ENCODE assay signal across 14 cellular contexts in the genomic region with DNA sequence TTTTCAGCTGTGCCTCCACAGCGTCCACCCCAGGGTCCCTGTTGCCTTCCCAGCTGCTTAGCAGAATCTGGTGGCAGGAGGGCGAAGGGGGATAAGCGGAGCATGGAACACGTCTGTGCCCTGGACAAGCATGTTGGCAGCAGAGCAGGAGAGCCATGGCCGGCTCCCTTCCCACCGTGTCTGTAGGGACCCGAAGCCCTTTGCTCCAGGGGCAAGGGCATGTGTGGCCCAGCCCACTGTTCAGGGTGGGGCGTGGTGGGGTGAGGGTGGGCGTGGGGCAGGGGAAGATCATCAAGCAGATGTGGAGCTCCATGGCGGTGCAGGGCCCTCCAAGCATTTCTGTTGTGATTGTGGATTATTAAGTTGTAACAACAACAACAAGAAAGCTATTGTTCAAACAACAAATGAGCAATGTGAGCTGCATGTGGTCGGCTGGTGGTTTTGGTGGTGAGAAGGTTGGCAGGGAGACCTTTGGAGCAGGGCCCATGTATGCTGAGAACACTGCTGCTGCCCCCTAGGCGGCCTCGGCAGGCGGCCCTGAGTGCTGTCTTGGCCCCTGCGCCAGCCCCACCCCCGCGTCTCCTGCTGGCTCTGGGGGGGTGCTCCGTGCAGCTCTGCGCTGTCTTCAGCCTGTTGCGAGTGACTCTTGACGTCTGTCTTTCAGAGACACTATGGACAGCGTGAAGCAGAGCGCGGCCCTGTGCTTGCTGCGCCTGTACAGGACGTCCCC. TPM values are rescaled to one million over a fixed set of nuclear protein-coding genes. Genes with fewer than 3 reads are reported as not detected.
DNase-seq lines count a peak whose midpoint lies in the region; ATAC-seq, FAIRE-seq and TF ChIP-seq lines count a peak whose summit lies in the region.
"Had no signal": no experiment of that assay in that cellular context is flagged by ENCODE, and none has a peak within 500 bp of the region (broad histone marks: within the 10 kb centered on the region; RNA-seq: fewer than 3 reads in every experiment).

No MANE protein-coding gene starts in this region.

- H3K27ac ChIP-seq in PC-9 = no peak overlapping the region

- CTCF ChIA-PET in activated CD8-positive, alpha-beta memory T cell treated with anti-CD3 and anti-CD28 coated beads, Interleukin-2, amount 10 ng/mL, durations not matched to agents 7 days and 5 days (lab: Charles Lee) = no interaction called here
- CTCF ChIA-PET in PC-9 (lab: Charles Lee) = no interaction called here

- H3K27me3 Mint-ChIP-seq in activated CD8-positive, alpha-beta memory T cell treated with anti-CD3 and anti-CD28 coated beads, Interleukin-2, amount 10 ng/mL, durations not matched to agents 7 days and 5 days = no peaks in the 10 kb centered on the region
- H3K27me3 Mint-ChIP-seq in T-helper 2 cell treated with Interferon-gamma antibody and Interleukin-4, amounts not matched to agents 5 μg/mL and 100 μg/mL, for 36 hours (ENCODE audit: low read depth) = no peaks in the 10 kb centered on the region

- intact Hi-C loops in PC-9 (cut with micrococcal nuclease; ENCODE audit: unreplicated experiment) = no loop called here

- no peaks in the 10 kb centered on the region for H3K36me3 ChIP-seq in PC-9 (ENCODE audit: low read depth)

- no peak for FAIRE-seq in frontal cortex (lab: Jason Lieb, UNC)
- FAIRE-seq: colon had no signal

- no peak for TF ChIP-seq CTCF in PC-9 (conservative IDR thresholded peaks at IDR 0.05)

- no peaks in the 10 kb centered on the region for H3K9me3 ChIP-seq in PC-9 (ENCODE audit: insufficient read depth, low read depth)

- no peaks in the 10 kb centered on the region for H3K79me2 ChIP-seq in PC-9 (ENCODE audit: low read depth)

- POLR2A ChIA-PET in PC-9 (lab: Charles Lee; ENCODE audit: unreplicated experiment) = no interaction called here

- H3K36me3 Mint-ChIP-seq in activated CD8-positive, alpha-beta memory T cell treated with anti-CD3 and anti-CD28 coated beads, Interleukin-2, amount 10 ng/mL, durations not matched to agents 7 days and 5 days = peaks cover 7% of the 10 kb centered on the region
- peaks cover 7% of the 10 kb centered on the region for H3K36me3 Mint-ChIP-seq in T-helper 2 cell treated with Interferon-gamma antibody and Interleukin-4, amounts not matched to agents 5 μg/mL and 100 μg/mL, for 36 hours (ENCODE audit: low read depth)
- peaks cover 53% of the 10 kb centered on the region for H3K36me3 Mint-ChIP-seq in stimulated activated effector memory CD8-positive, alpha-beta T cell treated with anti-CD3 and anti-CD28 coated beads, Interleukin-12 subunit alpha, Interleukin-12 subunit beta, amount 100 ng/mL, for 72 hours
- H3K36me3 Mint-ChIP-seq: natural killer cell had no signal

- H4K20me1 ChIP-seq in PC-9 (ENCODE audit: insufficient read depth) = no peaks in the 10 kb centered on the region

- H3K4me3 ChIP-seq in PC-9 = no peak overlapping the region

- H3K9me3 Mint-ChIP-seq in activated CD8-positive, alpha-beta memory T cell treated with anti-CD3 and anti-CD28 coated beads, Interleukin-2, amount 10 ng/mL, durations not matched to agents 7 days and 5 days (ENCODE audit: low read depth) = no peaks in the 10 kb centered on the region
- H3K9me3 Mint-ChIP-seq in T-helper 2 cell treated with Interferon-gamma antibody and Interleukin-4, amounts not matched to agents 5 μg/mL and 100 μg/mL, for 36 hours = no peaks in the 10 kb centered on the region
- H3K9me3 Mint-ChIP-seq in stimulated activated effector memory CD8-positive, alpha-beta T cell treated with anti-CD3 and anti-CD28 coated beads, Interleukin-12 subunit alpha, Interleukin-12 subunit beta, amount 100 ng/mL, for 72 hours = no peaks in the 10 kb centered on the region
- H3K9me3 Mint-ChIP-seq: natural killer cell had no signal

- H3K27ac Mint-ChIP-seq in activated CD8-positive, alpha-beta memory T cell treated with anti-CD3 and anti-CD28 coated beads, Interleukin-2, amount 10 ng/mL, durations not matched to agents 7 days and 5 days = peak overlapping the region; percentile 35
- peak overlapping the region; percentile 58 for H3K27ac Mint-ChIP-seq in T-helper 2 cell treated with Interferon-gamma antibody and Interleukin-4, amounts not matched to agents 5 μg/mL and 100 μg/mL, for 36 hours
- H3K27ac Mint-ChIP-seq in stimulated activated effector memory CD8-positive, alpha-beta T cell treated with anti-CD3 and anti-CD28 coated beads, Interleukin-12 subunit alpha, Interleukin-12 subunit beta, amount 100 ng/mL, for 72 hours = peak overlapping the region; percentile 84
- H3K27ac Mint-ChIP-seq: natural killer cell had no signal

- H3K27me3 ChIP-seq in PC-9 (ENCODE audit: insufficient read depth, low read depth) = no peaks in the 10 kb centered on the region

- no peak for ATAC-seq in activated CD8-positive, alpha-beta memory T cell treated with anti-CD3 and anti-CD28 coated beads, Interleukin-2, amount 10 ng/mL, durations not matched to agents 7 days and 5 days
- peak; percentile 42 for ATAC-seq in stimulated activated effector memory CD8-positive, alpha-beta T cell treated with anti-CD3 and anti-CD28 coated beads, Interleukin-12 subunit alpha, Interleukin-12 subunit beta, amount 100 ng/mL, for 72 hours
- ATAC-seq in SK-N-SH treated with all-trans-retinoic acid at 6 μM for 48 hours (no peak; the same call in 2 of the 3 replicates), HG02763 (IDR thresholded peaks at IDR 0.05; ENCODE audit: unreplicated experiment) (no peak)

- H3F3A ChIP-seq in PC-9 (ENCODE audit: insufficient read depth, low read depth) = no peaks in the 10 kb centered on the region

- no peak overlapping the region for H3K4me3 Mint-ChIP-seq in activated CD8-positive, alpha-beta memory T cell treated with anti-CD3 and anti-CD28 coated beads, Interleukin-2, amount 10 ng/mL, durations not matched to agents 7 days and 5 days
- H3K4me3 Mint-ChIP-seq in T-helper 2 cell treated with Interferon-gamma antibody and Interleukin-4, amounts not matched to agents 5 μg/mL and 100 μg/mL, for 36 hours = no peak overlapping the region
- H3K4me3 Mint-ChIP-seq in stimulated activated effector memory CD8-positive, alpha-beta T cell treated with anti-CD3 and anti-CD28 coated beads, Interleukin-12 subunit alpha, Interleukin-12 subunit beta, amount 100 ng/mL, for 72 hours = no peak overlapping the region
- H3K4me3 Mint-ChIP-seq: natural killer cell had no signal

- H3K4me1 ChIP-seq in PC-9 (replicated peaks; ENCODE audit: insufficient read depth) = no peaks in the 10 kb centered on the region

- no peaks in the 10 kb centered on the region for H3K9me2 ChIP-seq in PC-9 (ENCODE audit: insufficient read depth)

- H3K4me2 ChIP-seq in PC-9 = no peak overlapping the region

- DNase-seq in activated CD8-positive, alpha-beta memory T cell treated with anti-CD3 and anti-CD28 coated beads, Interleukin-2, amount 10 ng/mL, durations not matched to agents 7 days and 5 days = no peak
- DNase-seq in activated CD8-positive, alpha-beta memory T cell treated with anti-CD3 and anti-CD28 coated beads, Interleukin-2, amount 50 U/mL, for 4 hours = no peak
- DNase-seq in T-helper 2 cell treated with Interferon-gamma antibody and Interleukin-4, amounts not matched to agents 5 μg/mL and 100 μg/mL, for 36 hours (ENCODE audit: low spot score) = no peak
- DNase-seq in frontal cortex (ENCODE audit: low spot score in 2 of 2) = peak; percentile 66 to 80
- no peak for DNase-seq in stimulated activated effector memory CD8-positive, alpha-beta T cell treated with anti-CD3 and anti-CD28 coated beads, Interleukin-12 subunit alpha, Interleukin-12 subunit beta, amount 100 ng/mL, for 72 hours (ENCODE audit: low spot score in 2 of 2)
- no peak for DNase-seq in PC-9
- DNase-seq: AML-193; natural killer cell; NCI-H526 treated with DMSO at 0.1 percent for 48 hours; stimulated activated CD4-positive, alpha-beta T cell treated with anti-CD3 and anti-CD28 coated beads, Interleukin-4, amount 100 ng/mL, for 1 hour had no signal

- H3K4me1 Mint-ChIP-seq in activated CD8-positive, alpha-beta memory T cell treated with anti-CD3 and anti-CD28 coated beads, Interleukin-2, amount 10 ng/mL, durations not matched to agents 7 days and 5 days = peaks cover 23% of the 10 kb centered on the region
- H3K4me1 Mint-ChIP-seq in T-helper 2 cell treated with Interferon-gamma antibody and Interleukin-4, amounts not matched to agents 5 μg/mL and 100 μg/mL, for 36 hours (ENCODE audit: low read depth) = peaks cover 10% of the 10 kb centered on the region
- H3K4me1 Mint-ChIP-seq in stimulated activated effector memory CD8-positive, alpha-beta T cell treated with anti-CD3 and anti-CD28 coated beads, Interleukin-12 subunit alpha, Interleukin-12 subunit beta, amount 100 ng/mL, for 72 hours = peaks cover 43% of the 10 kb centered on the region

- BruUV-seq in PC-9 (replicated peaks; lab: Mats Ljungman, UMichigan) = no TSS peak

- no peak overlapping the region for H2AFZ ChIP-seq in PC-9

TF ChIP-seq in SK-N-SH treated with all-trans-retinoic acid at 6 μM for 48 hours, 23 proteins besides CTCF, POLR2A, EP300 and RAD21 (continues in another document):
- TF ChIP-seq BACH2 (CRISPR knock-in tag; IDR thresholded peaks at IDR 0.05; ENCODE audit: borderline replicate concordance) (no peak), ZC3H10 (CRISPR knock-in tag; IDR thresholded peaks at IDR 0.05) (no peak), SNAI2 (CRISPR knock-in tag; IDR thresholded peaks at IDR 0.05) (no peak), ZFP3 (CRISPR knock-in tag; IDR thresholded peaks at IDR 0.05) (no peak), RARB (CRISPR knock-in tag; IDR thresholded peaks at IDR 0.05) (no peak)
- TF ChIP-seq, protein P1, sequence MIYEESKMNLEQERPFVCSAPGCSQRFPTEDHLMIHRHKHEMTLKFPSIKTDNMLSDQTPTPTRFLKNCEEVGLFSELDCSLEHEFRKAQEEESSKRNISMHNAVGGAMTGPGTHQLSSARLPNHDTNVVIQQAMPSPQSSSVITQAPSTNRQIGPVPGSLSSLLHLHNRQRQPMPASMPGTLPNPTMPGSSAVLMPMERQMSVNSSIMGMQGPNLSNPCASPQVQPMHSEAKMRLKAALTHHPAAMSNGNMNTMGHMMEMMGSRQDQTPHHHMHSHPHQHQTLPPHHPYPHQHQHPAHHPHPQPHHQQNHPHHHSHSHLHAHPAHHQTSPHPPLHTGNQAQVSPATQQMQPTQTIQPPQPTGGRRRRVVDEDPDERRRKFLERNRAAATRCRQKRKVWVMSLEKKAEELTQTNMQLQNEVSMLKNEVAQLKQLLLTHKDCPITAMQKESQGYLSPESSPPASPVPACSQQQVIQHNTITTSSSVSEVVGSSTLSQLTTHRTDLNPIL (CRISPR knock-in tag; IDR thresholded peaks at IDR 0.05; ENCODE audit: low read depth) = no peak

RNA-seq across cellular contexts. Expression of a gene that starts 50.9 kb away (rescaled TPM):
- 10 to 100 TPM; 36.3 to 52.2 TPM for total RNA-seq in activated CD8-positive, alpha-beta memory T cell treated with anti-CD3 and anti-CD28 coated beads, Interleukin-2, amount 10 ng/mL, durations not matched to agents 7 days and 5 days
- 34.6 TPM for total RNA-seq in frontal cortex
- total RNA-seq in PC-9 (2021) = 39.4 and 44.0 TPM in 2 replicates

RNA-seq across cellular contexts. Expression of a gene that starts 59.9 kb away (rescaled TPM):
- total RNA-seq in activated CD8-positive, alpha-beta memory T cell treated with anti-CD3 and anti-CD28 coated beads, Interleukin-2, amount 10 ng/mL, durations not matched to agents 7 days and 5 days = not detected
- total RNA-seq in frontal cortex = not detected
- 0.07 TPM in 1 of 2 replicates, not detected in the other for total RNA-seq in PC-9 (2021)
- total RNA-seq: natural killer cell, urinary bladder had no signal

Comparison
In these comparisons a context has a peak if more than half of its experiments do, and no peak if none do; other contexts are left out.
1. DNase-seq: peak in frontal cortex (2 of 2); none in activated CD8-positive, alpha-beta memory T cell treated with anti-CD3 and anti-CD28 coated beads, Interleukin-2, amount 10 ng/mL, durations not matched to agents 7 days and 5 days (single experiment), activated CD8-positive, alpha-beta memory T cell treated with anti-CD3 and anti-CD28 coated beads, Interleukin-2, amount 50 U/mL, for 4 hours (single experiment), T-helper 2 cell treated with Interferon-gamma antibody and Interleukin-4, amounts not matched to agents 5 μg/mL and 100 μg/mL, for 36 hours (single experiment), stimulated activated effector memory CD8-positive, alpha-beta T cell treated with anti-CD3 and anti-CD28 coated beads, Interleukin-12 subunit alpha, Interleukin-12 subunit beta, amount 100 ng/mL, for 72 hours (0 of 2) and PC-9 (0 of 2).
2. Peak in every context shown above with its lines, with median percentiles within 50 percentile points of each other: H3K27ac Mint-ChIP-seq.